6 cellular contexts compared by ENCODE assay signal in genomic region chr12:11642785-11643184, GRCh38.
"Had no signal": no experiment of that assay in that cellular context is flagged by ENCODE, and none has a peak within 500 bp of the region (broad histone marks: within the 10 kb centered on the region; RNA-seq: fewer than 3 reads in every experiment).

No MANE protein-coding gene starts in this region.

- DNase-seq: IMR-90, KBM-7, KG1 had no signal

- H3K36me3 Mint-ChIP-seq: IgD-negative memory B cell had no signal

- H3K27ac Mint-ChIP-seq: IgD-negative memory B cell had no signal

- H3K27me3 Mint-ChIP-seq: IgD-negative memory B cell had no signal

- H3K4me3 ChIP-seq: K562 had no signal

- H3K4me3 Mint-ChIP-seq: IgD-negative memory B cell had no signal

- ATAC-seq: HepG2, K562 had no signal
